7 cellular contexts compared by ENCODE assay signal in genomic region chrX:18377802-18378201, GRCh38. TPM values are rescaled to one million over a fixed set of nuclear protein-coding genes. Genes with fewer than 3 reads are reported as not detected.
DNase-seq lines count a peak whose midpoint lies in the region; ATAC-seq and TF ChIP-seq lines count a peak whose summit lies in the region.

No MANE protein-coding gene starts in this region.

- no peak overlapping the region for H3K27ac Mint-ChIP-seq in endodermal cell

- H3K4me3 Mint-ChIP-seq in endodermal cell: no peak overlapping the region

- no peaks in the 10 kb centered on the region for H3K27me3 Mint-ChIP-seq in endodermal cell (ENCODE audit: insufficient read depth)

- TF ChIP-seq POLR2A in vagina (IDR thresholded peaks at IDR 0.05): no peak

- H3K27me3 ChIP-seq in endodermal cell (ENCODE audit: control insufficient read depth, insufficient read depth, low read length, poor library complexity, severe bottlenecking) (no peaks in the 10 kb centered on the region), psoas muscle (ENCODE audit: insufficient read depth in 3 of 3, low read length in 2 of 3) (no peaks in the 10 kb centered on the region), vagina (no peaks in the 10 kb centered on the region)

- WGBS in endodermal cell (ENCODE audit: insufficient coverage in 1 of 2, insufficient read length in 1 of 2), 2 experiments: 46% methylated on average over 5 of the region's 6 CpGs; no CpG with 5 or more reads in 1 of the 2 experiments
- 17 to 32% (median 23%) methylated on average over 6 of the region's 6 CpGs for WGBS in psoas muscle, 3 donors

- no peak overlapping the region for H3K9ac ChIP-seq in endodermal cell (ENCODE audit: extremely low read depth, low read length, poor library complexity, severe bottlenecking)

- H3K27ac ChIP-seq in endodermal cell (ENCODE audit: low read depth, low read length): no peak overlapping the region
- H3K27ac ChIP-seq in psoas muscle: no peak overlapping the region
- no peak overlapping the region for H3K27ac ChIP-seq in vagina

- peak; percentile 72 for TF ChIP-seq CTCF in endodermal cell (conservative IDR thresholded peaks at IDR 0.05)
- peak; percentile 21 for TF ChIP-seq CTCF in psoas muscle (IDR thresholded peaks at IDR 0.05)
- TF ChIP-seq CTCF in vagina (IDR thresholded peaks at IDR 0.05): peak in 1 of 3 experiments; percentile 18

- H3K36me3 ChIP-seq in endodermal cell (ENCODE audit: control insufficient read depth, insufficient read depth, low read length): no peaks in the 10 kb centered on the region
- H3K36me3 ChIP-seq in psoas muscle (ENCODE audit: insufficient read depth in 1 of 2, low read depth in 1 of 2): no peaks in the 10 kb centered on the region
- H3K36me3 ChIP-seq in vagina: no peaks in the 10 kb centered on the region

- intact Hi-C loops in psoas muscle (cut with DNase I) (no loop called here), vagina (cut with DNase I) (no loop called here)

- H3K9me3 ChIP-seq in endodermal cell (ENCODE audit: control insufficient read depth, low read length): no peaks in the 10 kb centered on the region
- no peaks in the 10 kb centered on the region for H3K9me3 ChIP-seq in psoas muscle
- no peaks in the 10 kb centered on the region for H3K9me3 ChIP-seq in vagina

- peak; percentile 23 for DNase-seq in EL
- DNase-seq in HuH-7 (ENCODE audit: low spot score): peak; percentile 17
- peak; percentile 75 for DNase-seq in endodermal cell
- DNase-seq in psoas muscle: no peak
- no peak for DNase-seq in KG1 (lab: John Stamatoyannopoulos, UW)
- DNase-seq in vagina (ENCODE audit: extremely low spot score in 2 of 2): no peak

- no peaks in the 10 kb centered on the region for H3K4me1 Mint-ChIP-seq in endodermal cell

- H3K4me1 ChIP-seq in endodermal cell (ENCODE audit: control insufficient read depth, insufficient read depth, low read length) (no peaks in the 10 kb centered on the region), psoas muscle (no peaks in the 10 kb centered on the region), vagina (no peaks in the 10 kb centered on the region)

- H3K4me3 ChIP-seq in endodermal cell (ENCODE audit: low read length) (no peak overlapping the region), psoas muscle (no peak overlapping the region), vagina (no peak overlapping the region)

- no peaks in the 10 kb centered on the region for H3K36me3 Mint-ChIP-seq in endodermal cell (ENCODE audit: low read depth)

- ATAC-seq in SK-N-SH treated with all-trans-retinoic acid at 6 μM for 48 hours (peak; percentile 90), psoas muscle (no peak)

- H3K9me3 Mint-ChIP-seq in endodermal cell: peaks cover 53% of the 10 kb centered on the region

TF ChIP-seq in SK-N-SH treated with all-trans-retinoic acid at 6 μM for 48 hours, 23 proteins besides CTCF, POLR2A, EP300 and RAD21:
- TF ChIP-seq ZFP3 (CRISPR knock-in tag; IDR thresholded peaks at IDR 0.05) (no peak), ZC3H10 (CRISPR knock-in tag; IDR thresholded peaks at IDR 0.05) (no peak)

RNA-seq across cellular contexts. Expression of gene SCML2, which starts 23.3 kb away (rescaled TPM):
- total RNA-seq in endodermal cell: 10 to 100 TPM; 16.8 to 22.8 TPM
- 23.2 TPM for polyA plus RNA-seq in endodermal cell (2013, experiment 1 of 2)
- polyA plus RNA-seq in endodermal cell (2013, experiment 2 of 2): 24.0 TPM
- total RNA-seq in psoas muscle: 1 to 10 TPM; 1.1 to 1.6 (median 1.4) TPM
- 1 to 10 TPM; 1.6 to 3.0 (median 2.3) TPM for polyA plus RNA-seq in psoas muscle
- 2.2 TPM for total RNA-seq in vagina

RNA-seq across cellular contexts. Expression of gene CDKL5, which starts 47.6 kb away (rescaled TPM):
- total RNA-seq in endodermal cell (10 to 100 TPM; 18.2 to 19.3 TPM), psoas muscle (1 to 10 TPM; 1.6 to 3.8 (median 2.9) TPM), vagina (9.1 TPM)
- 5.0 TPM for polyA plus RNA-seq in endodermal cell (2013, experiment 1 of 2)
- 5.3 TPM for polyA plus RNA-seq in endodermal cell (2013, experiment 2 of 2)
- 1 to 10 TPM in 1 of 3 donors, under 1 TPM in 2; 0.42 to 1.2 (median 0.48) TPM for polyA plus RNA-seq in psoas muscle

Comparison
In these comparisons a context has a peak if more than half of its experiments do, and no peak if none do; other contexts are left out.
1. DNase-seq: peak in EL (single experiment), HuH-7 (single experiment) and endodermal cell (single experiment); none in psoas muscle (0 of 2), KG1 (single experiment) and vagina (0 of 2).